Comparison of ENCODE assay signal across 8 cellular contexts in genomic region chr1:209823143-209824041, GRCh38. TPM values are rescaled to one million over a fixed set of nuclear protein-coding genes. Genes with fewer than 3 reads are reported as not detected.
DNase-seq lines count a peak whose midpoint lies in the region; ATAC-seq and TF ChIP-seq lines count a peak whose summit lies in the region.

No MANE protein-coding gene starts in this region.

- peaks cover 16% of the 10 kb centered on the region for H3K27me3 Mint-ChIP-seq in chondrocyte (ENCODE audit: low read depth)
- H3K27me3 Mint-ChIP-seq in memory B cell: peaks cover 18% of the 10 kb centered on the region

- H3K36me3 ChIP-seq in PC-3 (ENCODE audit: low read depth, low read length): no peaks in the 10 kb centered on the region
- H3K36me3 ChIP-seq in MG63: no peaks in the 10 kb centered on the region

- peak overlapping the region; percentile 81 for H3K9ac ChIP-seq in PC-3 (ENCODE audit: low read length)

- peak overlapping the region; percentile 73 for H2AFZ ChIP-seq in PC-3 (ENCODE audit: low read length)

- peaks cover 12% of the 10 kb centered on the region for H3F3A ChIP-seq in PC-3 (ENCODE audit: low read length, unreplicated experiment)

- ATAC-seq in PC-3 (peak; percentile 32), memory B cell (ENCODE audit: low read depth) (peak; percentile 23), HG03025 (IDR thresholded peaks at IDR 0.05; ENCODE audit: low FRiP score, unreplicated experiment) (no peak)

- H3K4me2 ChIP-seq in PC-3 (ENCODE audit: low read length): peak overlapping the region; percentile 88

- intact Hi-C loops in PC-3 (cut with micrococcal nuclease): loop anchor here (1.0 to 10.0 kb wide), 3 partner anchors 17 to 411 kb away; partner anchors contain the start of genes IRF6 and SERTAD4

- H3K4me3 ChIP-seq in GM12865 (ENCODE audit: low read depth, low read length) (no peak overlapping the region), PC-3 (ENCODE audit: low read length) (peak overlapping the region; percentile 59), MG63 (no peak overlapping the region)

- POLR2A ChIA-PET in PC-3 (lab: Charles Lee; ENCODE audit: unreplicated experiment): interaction anchor here (0.6 to 1.1 kb wide), 6 partner anchors 10 to 518 kb away, joined by 3 to 21 read pairs (median 3); partner anchors contain the start of genes C1orf74 and IRF6

- TF ChIP-seq CTCF in GM12865 (IDR thresholded peaks at IDR 0.05; ENCODE audit: insufficient read depth, low read depth, low read length, missing control alignments) (peak; percentile 70), PC-3 (conservative IDR thresholded peaks at IDR 0.05; ENCODE audit: low read depth, low read length) (peak; percentile 96), chondrocyte (IDR thresholded peaks at IDR 0.05) (peak; percentile 93)

- peak; percentile 60 for DNase-seq in AG08395 (ENCODE audit: low spot score)
- DNase-seq in GM12865 (ENCODE audit: low read depth): peak; percentile 60
- DNase-seq in HT-29 (ENCODE audit: low spot score): peak; percentile 72
- peak; percentile 78 for DNase-seq in PC-3
- DNase-seq in chondrocyte (ENCODE audit: low spot score): no peak
- DNase-seq in memory B cell (ENCODE audit: low spot score in 2 of 2): peak in 1 of 2 donors; percentile 9
- no peak for DNase-seq in MG63

- CTCF ChIA-PET in PC-3 (lab: Charles Lee): interaction anchor here (0.7 to 2.3 kb wide), 9 partner anchors 9 to 245 kb away, joined by 3 to 10 read pairs (median 3); partner anchors contain the start of gene C1orf74

- H4K20me1 ChIP-seq in PC-3 (ENCODE audit: low read length): no peaks in the 10 kb centered on the region

- TSS peak; percentile 18 for BruUV-seq in PC-3 (replicated peaks; lab: Mats Ljungman, UMichigan)

- H3K9me3 ChIP-seq in PC-3 (ENCODE audit: low read length) (no peaks in the 10 kb centered on the region), MG63 (no peaks in the 10 kb centered on the region; the same call in 1 of the 2 replicates)

- H3K4me1 ChIP-seq in PC-3 (ENCODE audit: insufficient read depth, low read length): peaks cover 54% of the 10 kb centered on the region

- H3K27ac Mint-ChIP-seq in chondrocyte (ENCODE audit: unreplicated experiment) (no peak overlapping the region), memory B cell (no peak overlapping the region)

- H3K27ac ChIP-seq in PC-3 (ENCODE audit: low read length): peak overlapping the region; percentile 95

- H3K27me3 ChIP-seq in PC-3 (ENCODE audit: low read length) (no peaks in the 10 kb centered on the region), MG63 (no peaks in the 10 kb centered on the region)

- H3K4me3 Mint-ChIP-seq in chondrocyte (ENCODE audit: unreplicated experiment) (no peak overlapping the region), memory B cell (no peak overlapping the region)

- peaks cover 6% of the 10 kb centered on the region for H3K79me2 ChIP-seq in PC-3 (ENCODE audit: low read length)

- H3K4me1 Mint-ChIP-seq in chondrocyte (ENCODE audit: low read depth) (peaks cover 19% of the 10 kb centered on the region), memory B cell (peaks cover 9% of the 10 kb centered on the region)

- H3K9me2 ChIP-seq in PC-3 (replicated peaks; ENCODE audit: low read length): no peaks in the 10 kb centered on the region

- no peaks in the 10 kb centered on the region for H3K9me3 Mint-ChIP-seq in chondrocyte (ENCODE audit: low read depth)
- no peaks in the 10 kb centered on the region for H3K9me3 Mint-ChIP-seq in memory B cell

- no peaks in the 10 kb centered on the region for H3K36me3 Mint-ChIP-seq in chondrocyte (ENCODE audit: low read depth)
- no peaks in the 10 kb centered on the region for H3K36me3 Mint-ChIP-seq in memory B cell

RNA-seq across cellular contexts. Expression of gene UTP25, which starts 4.4 kb away (rescaled TPM):
- total RNA-seq in HT-29 (2014; rRNA removed; shearing (Covaris generic)): 6.7 and 7.2 TPM in 2 replicates
- total RNA-seq in PC-3 (2014; rRNA removed): 14.3 and 15.3 TPM in 2 replicates
- 5.5 to 7.4 TPM (median 6.4 TPM) in 3 replicates for total RNA-seq in chondrocyte
- total RNA-seq in MG63 (2014; rRNA removed; shearing (Covaris generic); ENCODE audit: low replicate concordance): 10.2 and 12.3 TPM in 2 replicates

RNA-seq across cellular contexts. Expression of gene IRF6, which starts 17.4 kb away (rescaled TPM):
- 30.2 and 32.7 TPM in 2 replicates for total RNA-seq in HT-29 (2014; rRNA removed; shearing (Covaris generic))
- total RNA-seq in PC-3 (2014; rRNA removed) (61.6 and 65.7 TPM in 2 replicates), chondrocyte (0.13 to 0.25 TPM in 2 of 3 replicates, not detected in the other)
- not detected in 2 replicates for total RNA-seq in MG63 (2014; rRNA removed; shearing (Covaris generic); ENCODE audit: low replicate concordance)

RNA-seq across cellular contexts. Expression of gene C1orf74, which starts 39.0 kb away (rescaled TPM):
- total RNA-seq in HT-29 (2014; rRNA removed; shearing (Covaris generic)): 1.8 and 2.6 TPM in 2 replicates
- total RNA-seq in PC-3 (2014; rRNA removed): 5.7 and 6.7 TPM in 2 replicates
- total RNA-seq in chondrocyte: 1.2 to 1.6 TPM (median 1.4 TPM) in 3 replicates
- total RNA-seq in MG63 (2014; rRNA removed; shearing (Covaris generic); ENCODE audit: low replicate concordance): 0.49 and 4.6 TPM in 2 replicates

Comparison
In these comparisons a context has a peak if more than half of its experiments do, and no peak if none do; other contexts are left out.
1. DNase-seq: peak in AG08395 (single experiment), GM12865 (single experiment), HT-29 (single experiment) and PC-3 (single experiment); none in chondrocyte (single experiment) and MG63 (single experiment).
2. RNA of gene IRF6, which starts 17.4 kb away (total RNA-seq): 61.6 to 65.7 TPM in PC-3 and 30.2 to 32.7 TPM in HT-29; 0.13 to 0.25 TPM in chondrocyte and not detected in MG63; every median in the first group is over 10 times any median in the second.
3. Peak in every context shown above with its lines, with median percentiles within 50 percentile points of each other: CTCF ChIP-seq.